In the genomic region with DNA sequence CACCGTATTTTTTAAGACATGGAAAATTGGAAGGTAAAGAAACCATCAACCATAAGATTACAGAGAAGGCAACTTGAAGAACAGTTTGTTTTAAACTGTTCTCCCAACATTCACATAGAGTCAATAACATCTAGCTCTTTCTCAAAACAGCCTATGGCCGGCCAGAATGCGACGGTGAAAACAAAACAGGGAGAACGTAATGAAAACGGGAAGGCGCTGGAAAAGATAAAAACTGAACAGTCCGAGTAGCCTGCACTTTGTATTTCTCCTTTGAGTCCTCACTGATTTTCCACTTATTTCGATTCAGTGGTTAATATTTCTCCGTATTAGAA, we compare ENCODE assay signal across 8 cellular contexts. TPM values are rescaled to one million over a fixed set of nuclear protein-coding genes. Genes with fewer than 3 reads are reported as not detected.
DNase-seq lines count a peak whose midpoint lies in the region; ATAC-seq, FAIRE-seq and TF ChIP-seq lines count a peak whose summit lies in the region.

No MANE protein-coding gene starts in this region.

- RAD21 ChIA-PET in GM12878 (lab: Charles Lee; ENCODE audit: unreplicated experiment) = interaction anchor here (0.6 to 2.0 kb wide), 7 partner anchors 13 to 260 kb away, joined by 3 to 7 read pairs (median 3); a partner anchor contains a TSS

- H4K20me1 ChIP-seq in GM12878 (ENCODE audit: control insufficient read depth, insufficient read depth) = no peaks in the 10 kb centered on the region

- POLR2A ChIA-PET in GM12878 (lab: Charles Lee) = interaction anchor here (0.6 to 1.8 kb wide), 4 partner anchors 9 to 470 kb away, joined by 3 to 9 read pairs (median 4); a partner anchor contains a TSS

- no peak for TF ChIP-seq EP300 in GM12878 (IDR thresholded peaks at IDR 0.05; ENCODE audit: borderline replicate concordance in 1 of 2, control insufficient read depth in 1 of 2, low read depth in 2 of 2, low read length in 2 of 2)

- peak overlapping the region; percentile 88 for H3K9ac ChIP-seq in GM12878 (ENCODE audit: control insufficient read depth, insufficient read depth, low read length)

- under 1% methylated on average over 10 of the region's 10 CpGs for WGBS in GM12878 (ENCODE audit: insufficient coverage, insufficient replicate concordance, low lambda C conversion rate, missing lambda C conversion rate)

- CTCF ChIA-PET in GM12878 (lab: Yijun Ruan, JAX) = interaction anchor here (1.1 to 2.2 kb wide), 7 partner anchors 12 to 576 kb away, joined by 3 to 12 read pairs (median 3); no protein-coding TSS in a partner anchor

- peak overlapping the region; percentile 85 for H3K27ac ChIP-seq in cardiac muscle cell
- peak overlapping the region; percentile 69 for H3K27ac ChIP-seq in GM12878 (ENCODE audit: control insufficient read depth, insufficient read depth)
- peak overlapping the region; percentile 82 for H3K27ac ChIP-seq in lower lobe of right lung
- H3K27ac ChIP-seq in uterus = peak overlapping the region; percentile 88 to 92

- no peaks in the 10 kb centered on the region for H3K36me3 ChIP-seq in cardiac muscle cell
- H3K36me3 ChIP-seq in GM12878 (ENCODE audit: control insufficient read depth in 2 of 2, insufficient read depth in 2 of 2, low read length in 1 of 2) = peaks cover 0 to 3% of the 10 kb centered on the region in 2 experiments; a peak in 1 of 4 replicates
- H3K36me3 ChIP-seq in lower lobe of right lung = no peaks in the 10 kb centered on the region
- H3K36me3 ChIP-seq in uterus = no peaks in the 10 kb centered on the region

- DNase-seq in cardiac muscle cell (ENCODE audit: low read depth in 1 of 2, low spot score in 1 of 2) = peak in 1 of 2 donors; percentile 9
- DNase-seq in Right ventricle myocardium inferior (ENCODE audit: missing footprints) = no peak
- no peak for DNase-seq in GM12878 (ENCODE audit: low read depth, low spot score)
- DNase-seq in lower lobe of right lung = no peak
- DNase-seq in uterus = no peak
- DNase-seq in NCI-H2081 (lab: John Stamatoyannopoulos, UW) = no peak
- DNase-seq in stimulated activated CD4-positive, alpha-beta T cell treated with anti-CD3 and anti-CD28 coated beads, Interleukin-2, amount 100 ng/mL, for 48 hours = no peak

- no peak for FAIRE-seq in GM12878 (lab: Jason Lieb, UNC)

- H3K27me3 ChIP-seq in cardiac muscle cell (no peaks in the 10 kb centered on the region), GM12878 (replicated peaks in 1 of 2; ENCODE audit: control insufficient read depth in 2 of 2, insufficient read depth in 2 of 2, low read length in 1 of 2) (no peaks in the 10 kb centered on the region), lower lobe of right lung (ENCODE audit: low read depth) (no peaks in the 10 kb centered on the region), uterus (no peaks in the 10 kb centered on the region)

- H3K4me1 ChIP-seq in cardiac muscle cell (ENCODE audit: low read depth) = peaks cover 4% of the 10 kb centered on the region
- H3K4me1 ChIP-seq in GM12878 (ENCODE audit: control insufficient read depth, insufficient read depth, low read length) = no peaks in the 10 kb centered on the region
- peaks cover 13% of the 10 kb centered on the region for H3K4me1 ChIP-seq in lower lobe of right lung
- no peaks in the 10 kb centered on the region for H3K4me1 ChIP-seq in uterus

- peak overlapping the region; percentile 88 for H2AFZ ChIP-seq in GM12878 (ENCODE audit: control insufficient read depth, low read depth, low read length)

- TF ChIP-seq RAD21 in GM12878 (IDR thresholded peaks at IDR 0.05; ENCODE audit: insufficient read depth, low read depth, low read length) = no peak

- SMC1A ChIA-PET in GM12878 (lab: Charles Lee; ENCODE audit: uncharacterized antibody, unreplicated experiment) = interaction anchor here (0.7 to 1.8 kb wide), 12 partner anchors 9 to 180 kb away, joined by 3 to 6 read pairs (median 3); no protein-coding TSS in a partner anchor

- H3K9me3 ChIP-seq in cardiac muscle cell (ENCODE audit: low read depth) = no peaks in the 10 kb centered on the region
- no peaks in the 10 kb centered on the region for H3K9me3 ChIP-seq in GM12878 (replicated peaks; ENCODE audit: control insufficient read depth, insufficient read depth, low read length)
- no peaks in the 10 kb centered on the region for H3K9me3 ChIP-seq in lower lobe of right lung
- no peaks in the 10 kb centered on the region for H3K9me3 ChIP-seq in uterus

- ATAC-seq in Right ventricle myocardium inferior = no peak
- no peak for ATAC-seq in GM12878
- peak in 1 of 2 donors; percentile 26 for ATAC-seq in lower lobe of right lung
- ATAC-seq in GM21619 (IDR thresholded peaks at IDR 0.05; ENCODE audit: unreplicated experiment) = no peak

- BruUV-seq in GM12878 (replicated peaks; lab: Mats Ljungman, UMichigan) = no TSS peak

- H3K4me3 ChIP-seq in cardiac muscle cell (peak overlapping the region; percentile 78), GM12878 (peak overlapping the region; percentile 96), lower lobe of right lung (peak overlapping the region; percentile 78), uterus (peak overlapping the region; percentile 76 to 82)

- H3K79me2 ChIP-seq in GM12878 (ENCODE audit: control insufficient read depth, insufficient read depth, low read length) = peaks cover 4% of the 10 kb centered on the region

- TF ChIP-seq POLR2A in GM12878 (IDR thresholded peaks at IDR 0.05; ENCODE audit: low read depth, low read length) (no peak), uterus (IDR thresholded peaks at IDR 0.05) (no peak)

- TF ChIP-seq CTCF in cardiac muscle cell (IDR thresholded peaks at IDR 0.05; ENCODE audit: low read depth, low read length) = no peak
- no peak for TF ChIP-seq CTCF in GM12878 (IDR thresholded peaks at IDR 0.05 in 2 of 3, conservative IDR thresholded peaks at IDR 0.05 in 1 of 3; ENCODE audit: control insufficient read depth in 2 of 3, extremely low read depth in 1 of 3, insufficient read depth in 1 of 3, low read depth in 3 of 3, low read length in 3 of 3)
- TF ChIP-seq CTCF in lower lobe of right lung (IDR thresholded peaks at IDR 0.05) = no peak
- no peak for TF ChIP-seq CTCF in uterus (IDR thresholded peaks at IDR 0.05)

- intact Hi-C loops in Right ventricle myocardium inferior (cut with DNase I) (loop anchor here (5.0 to 10.0 kb wide), 2 partner anchors 67 to 210 kb away; a partner anchor contains a TSS), GM12878 (cut with micrococcal nuclease; ENCODE audit: unreplicated experiment) (no loop called here), lower lobe of right lung (cut with DNase I) (no loop called here), uterus (cut with DNase I; ENCODE audit: low total_unique reads) (no loop called here)

- in situ Hi-C loops in GM12878 (cut with MboI) = no loop called here

- peak overlapping the region; percentile 85 for H3K4me2 ChIP-seq in GM12878 (ENCODE audit: control insufficient read depth, insufficient read depth)

TF ChIP-seq in GM12878, 131 proteins besides CTCF, POLR2A, EP300 and RAD21 (continues in another document):
- TF ChIP-seq, protein P1, sequence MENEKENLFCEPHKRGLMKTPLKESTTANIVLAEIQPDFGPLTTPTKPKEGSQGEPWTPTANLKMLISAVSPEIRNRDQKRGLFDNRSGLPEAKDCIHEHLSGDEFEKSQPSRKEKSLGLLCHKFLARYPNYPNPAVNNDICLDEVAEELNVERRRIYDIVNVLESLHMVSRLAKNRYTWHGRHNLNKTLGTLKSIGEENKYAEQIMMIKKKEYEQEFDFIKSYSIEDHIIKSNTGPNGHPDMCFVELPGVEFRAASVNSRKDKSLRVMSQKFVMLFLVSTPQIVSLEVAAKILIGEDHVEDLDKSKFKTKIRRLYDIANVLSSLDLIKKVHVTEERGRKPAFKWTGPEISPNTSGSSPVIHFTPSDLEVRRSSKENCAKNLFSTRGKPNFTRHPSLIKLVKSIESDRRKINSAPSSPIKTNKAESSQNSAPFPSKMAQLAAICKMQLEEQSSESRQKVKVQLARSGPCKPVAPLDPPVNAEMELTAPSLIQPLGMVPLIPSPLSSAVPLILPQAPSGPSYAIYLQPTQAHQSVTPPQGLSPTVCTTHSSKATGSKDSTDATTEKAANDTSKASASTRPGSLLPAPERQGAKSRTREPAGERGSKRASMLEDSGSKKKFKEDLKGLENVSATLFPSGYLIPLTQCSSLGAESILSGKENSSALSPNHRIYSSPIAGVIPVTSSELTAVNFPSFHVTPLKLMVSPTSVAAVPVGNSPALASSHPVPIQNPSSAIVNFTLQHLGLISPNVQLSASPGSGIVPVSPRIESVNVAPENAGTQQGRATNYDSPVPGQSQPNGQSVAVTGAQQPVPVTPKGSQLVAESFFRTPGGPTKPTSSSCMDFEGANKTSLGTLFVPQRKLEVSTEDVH (IDR thresholded peaks at IDR 0.05; ENCODE audit: low read depth, partially characterized antibody) = no peak
- TF ChIP-seq EED (IDR thresholded peaks at IDR 0.05; ENCODE audit: low read depth) (no peak), CBX5 (IDR thresholded peaks at IDR 0.05; ENCODE audit: low read depth) (no peak), NBN (IDR thresholded peaks at IDR 0.05) (no peak), MYC (IDR thresholded peaks at IDR 0.05; ENCODE audit: insufficient read depth, insufficient read length, insufficient replicate concordance, low read length, severe bottlenecking) (no peak)

RNA-seq across cellular contexts. Expression of a gene that starts 0.6 kb away (rescaled TPM):
- total RNA-seq in cardiac muscle cell (53.2 and 54.1 TPM in 2 replicates), Right ventricle myocardium inferior (49.0 TPM), GM12878 (2014; rRNA removed) (19.0 and 19.7 TPM in 2 replicates), GM12878 (2014; rRNA removed; fragmentation: Illumina TruSeq; extraction: Trizol) (24.0 and 25.5 TPM in 2 replicates), GM12878 (2021) (23.7 and 28.4 TPM in 2 replicates), lower lobe of right lung (57.1 TPM), uterus (100 to 1,000 TPM in 1 of 4 donors, 10 to 100 TPM in 3; 24.4 to 195 (median 66.9) TPM)
- polyA plus RNA-seq in cardiac muscle cell (48.3 and 60.9 TPM in 2 replicates), GM12878 (2011; rRNA removed) (21.7 and 28.2 TPM in 2 replicates), GM12878 (2014; fragmentation: Illumina TruSeq; extraction: Trizol) (36.4 and 40.0 TPM in 2 replicates), GM12878 (2014; fragmentation: Nextera tagmentation; extraction: Ambion mirVana) (10 to 100 TPM; 18.2 to 21.9 TPM), GM12878 (2014; rRNA removed) (15.0 and 18.9 TPM in 2 replicates), GM12878 (2016; fragmentation: Nextera tagmentation; extraction: Ambion mirVana) (10 to 100 TPM; 20.8 to 22.5 TPM)
- total RNA-seq in GM12878 (2013; cell fraction: nucleolus; rRNA removed) = 44.5 and 55.7 TPM in 2 replicates
- 13.5 TPM for polyA plus RNA-seq in GM12878 (2011; ENCODE audit: low read depth)
- 20.4 and 26.5 TPM in 2 replicates for polyA plus RNA-seq in GM12878 (2011; cell fraction: cytosol; rRNA removed)
- 11.4 and 13.4 TPM in 2 replicates for polyA plus RNA-seq in GM12878 (2011; cell fraction: nucleus; rRNA removed)
- 13.7 and 19.7 TPM in 2 replicates for polyA plus RNA-seq in GM12878 (2012)
- 19.0 and 19.6 TPM in 2 replicates for polyA minus RNA-seq in GM12878 (2011; rRNA and poly(A)+ RNA removed)
- polyA minus RNA-seq in GM12878 (2011; cell fraction: cytosol; rRNA and poly(A)+ RNA removed) = 3.6 and 4.9 TPM in 2 replicates
- 7.4 and 14.7 TPM in 2 replicates for polyA minus RNA-seq in GM12878 (2011; cell fraction: nucleus; rRNA and poly(A)+ RNA removed)
